1 cellular context compared by ENCODE assay signal in the genomic region with DNA sequence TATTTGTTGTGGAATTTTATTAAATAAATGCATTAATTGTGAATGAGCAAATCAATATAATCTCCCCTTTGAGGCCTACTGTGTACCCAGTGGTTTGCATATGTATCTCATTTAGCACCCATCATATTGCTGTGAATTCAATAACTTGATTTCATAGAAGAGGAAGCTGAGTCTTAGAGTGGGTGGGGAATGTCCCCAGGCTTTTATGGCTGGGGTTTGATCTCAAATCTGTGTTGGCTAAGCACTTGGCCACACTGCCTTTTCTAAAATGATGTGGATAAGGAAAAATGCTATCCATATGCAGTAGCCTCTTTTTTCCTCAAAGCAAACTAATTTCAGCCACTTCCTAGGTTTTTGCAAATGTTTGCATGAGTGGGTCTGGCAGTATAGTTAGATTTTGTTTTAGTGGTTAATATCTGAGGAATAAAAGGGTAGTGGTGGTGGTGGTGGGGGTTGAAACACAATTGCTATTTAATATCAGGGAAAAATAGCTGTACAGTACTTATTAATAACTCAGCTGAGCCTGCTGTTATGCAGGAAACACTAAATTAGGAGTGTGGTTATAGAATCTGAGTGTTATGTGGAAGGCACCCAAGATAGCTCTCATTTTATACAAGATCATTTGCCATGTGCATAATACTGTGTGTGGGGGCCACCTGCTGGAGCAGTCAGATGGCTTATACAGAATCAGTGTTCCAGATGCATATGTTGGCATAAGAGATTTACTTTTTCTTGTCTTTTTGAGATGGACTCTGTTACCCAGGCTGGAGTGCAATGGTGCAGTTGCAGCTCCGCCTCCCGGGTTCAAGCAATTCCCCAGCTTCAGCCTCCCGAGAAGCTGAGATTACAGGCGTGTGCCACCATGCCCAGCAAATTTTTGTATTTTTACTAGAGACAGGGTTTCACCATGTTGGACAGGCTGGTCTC.
A peak's percentile ranks its signal among the peaks of the same experiment; 100 is the strongest.
TF ChIP-seq lines count a peak whose summit lies in the region.

No MANE protein-coding gene starts in this region.

TF ChIP-seq in K562, 482 proteins besides CTCF, POLR2A, EP300 and RAD21 (continued from another document):
- TF ChIP-seq, protein P1, sequence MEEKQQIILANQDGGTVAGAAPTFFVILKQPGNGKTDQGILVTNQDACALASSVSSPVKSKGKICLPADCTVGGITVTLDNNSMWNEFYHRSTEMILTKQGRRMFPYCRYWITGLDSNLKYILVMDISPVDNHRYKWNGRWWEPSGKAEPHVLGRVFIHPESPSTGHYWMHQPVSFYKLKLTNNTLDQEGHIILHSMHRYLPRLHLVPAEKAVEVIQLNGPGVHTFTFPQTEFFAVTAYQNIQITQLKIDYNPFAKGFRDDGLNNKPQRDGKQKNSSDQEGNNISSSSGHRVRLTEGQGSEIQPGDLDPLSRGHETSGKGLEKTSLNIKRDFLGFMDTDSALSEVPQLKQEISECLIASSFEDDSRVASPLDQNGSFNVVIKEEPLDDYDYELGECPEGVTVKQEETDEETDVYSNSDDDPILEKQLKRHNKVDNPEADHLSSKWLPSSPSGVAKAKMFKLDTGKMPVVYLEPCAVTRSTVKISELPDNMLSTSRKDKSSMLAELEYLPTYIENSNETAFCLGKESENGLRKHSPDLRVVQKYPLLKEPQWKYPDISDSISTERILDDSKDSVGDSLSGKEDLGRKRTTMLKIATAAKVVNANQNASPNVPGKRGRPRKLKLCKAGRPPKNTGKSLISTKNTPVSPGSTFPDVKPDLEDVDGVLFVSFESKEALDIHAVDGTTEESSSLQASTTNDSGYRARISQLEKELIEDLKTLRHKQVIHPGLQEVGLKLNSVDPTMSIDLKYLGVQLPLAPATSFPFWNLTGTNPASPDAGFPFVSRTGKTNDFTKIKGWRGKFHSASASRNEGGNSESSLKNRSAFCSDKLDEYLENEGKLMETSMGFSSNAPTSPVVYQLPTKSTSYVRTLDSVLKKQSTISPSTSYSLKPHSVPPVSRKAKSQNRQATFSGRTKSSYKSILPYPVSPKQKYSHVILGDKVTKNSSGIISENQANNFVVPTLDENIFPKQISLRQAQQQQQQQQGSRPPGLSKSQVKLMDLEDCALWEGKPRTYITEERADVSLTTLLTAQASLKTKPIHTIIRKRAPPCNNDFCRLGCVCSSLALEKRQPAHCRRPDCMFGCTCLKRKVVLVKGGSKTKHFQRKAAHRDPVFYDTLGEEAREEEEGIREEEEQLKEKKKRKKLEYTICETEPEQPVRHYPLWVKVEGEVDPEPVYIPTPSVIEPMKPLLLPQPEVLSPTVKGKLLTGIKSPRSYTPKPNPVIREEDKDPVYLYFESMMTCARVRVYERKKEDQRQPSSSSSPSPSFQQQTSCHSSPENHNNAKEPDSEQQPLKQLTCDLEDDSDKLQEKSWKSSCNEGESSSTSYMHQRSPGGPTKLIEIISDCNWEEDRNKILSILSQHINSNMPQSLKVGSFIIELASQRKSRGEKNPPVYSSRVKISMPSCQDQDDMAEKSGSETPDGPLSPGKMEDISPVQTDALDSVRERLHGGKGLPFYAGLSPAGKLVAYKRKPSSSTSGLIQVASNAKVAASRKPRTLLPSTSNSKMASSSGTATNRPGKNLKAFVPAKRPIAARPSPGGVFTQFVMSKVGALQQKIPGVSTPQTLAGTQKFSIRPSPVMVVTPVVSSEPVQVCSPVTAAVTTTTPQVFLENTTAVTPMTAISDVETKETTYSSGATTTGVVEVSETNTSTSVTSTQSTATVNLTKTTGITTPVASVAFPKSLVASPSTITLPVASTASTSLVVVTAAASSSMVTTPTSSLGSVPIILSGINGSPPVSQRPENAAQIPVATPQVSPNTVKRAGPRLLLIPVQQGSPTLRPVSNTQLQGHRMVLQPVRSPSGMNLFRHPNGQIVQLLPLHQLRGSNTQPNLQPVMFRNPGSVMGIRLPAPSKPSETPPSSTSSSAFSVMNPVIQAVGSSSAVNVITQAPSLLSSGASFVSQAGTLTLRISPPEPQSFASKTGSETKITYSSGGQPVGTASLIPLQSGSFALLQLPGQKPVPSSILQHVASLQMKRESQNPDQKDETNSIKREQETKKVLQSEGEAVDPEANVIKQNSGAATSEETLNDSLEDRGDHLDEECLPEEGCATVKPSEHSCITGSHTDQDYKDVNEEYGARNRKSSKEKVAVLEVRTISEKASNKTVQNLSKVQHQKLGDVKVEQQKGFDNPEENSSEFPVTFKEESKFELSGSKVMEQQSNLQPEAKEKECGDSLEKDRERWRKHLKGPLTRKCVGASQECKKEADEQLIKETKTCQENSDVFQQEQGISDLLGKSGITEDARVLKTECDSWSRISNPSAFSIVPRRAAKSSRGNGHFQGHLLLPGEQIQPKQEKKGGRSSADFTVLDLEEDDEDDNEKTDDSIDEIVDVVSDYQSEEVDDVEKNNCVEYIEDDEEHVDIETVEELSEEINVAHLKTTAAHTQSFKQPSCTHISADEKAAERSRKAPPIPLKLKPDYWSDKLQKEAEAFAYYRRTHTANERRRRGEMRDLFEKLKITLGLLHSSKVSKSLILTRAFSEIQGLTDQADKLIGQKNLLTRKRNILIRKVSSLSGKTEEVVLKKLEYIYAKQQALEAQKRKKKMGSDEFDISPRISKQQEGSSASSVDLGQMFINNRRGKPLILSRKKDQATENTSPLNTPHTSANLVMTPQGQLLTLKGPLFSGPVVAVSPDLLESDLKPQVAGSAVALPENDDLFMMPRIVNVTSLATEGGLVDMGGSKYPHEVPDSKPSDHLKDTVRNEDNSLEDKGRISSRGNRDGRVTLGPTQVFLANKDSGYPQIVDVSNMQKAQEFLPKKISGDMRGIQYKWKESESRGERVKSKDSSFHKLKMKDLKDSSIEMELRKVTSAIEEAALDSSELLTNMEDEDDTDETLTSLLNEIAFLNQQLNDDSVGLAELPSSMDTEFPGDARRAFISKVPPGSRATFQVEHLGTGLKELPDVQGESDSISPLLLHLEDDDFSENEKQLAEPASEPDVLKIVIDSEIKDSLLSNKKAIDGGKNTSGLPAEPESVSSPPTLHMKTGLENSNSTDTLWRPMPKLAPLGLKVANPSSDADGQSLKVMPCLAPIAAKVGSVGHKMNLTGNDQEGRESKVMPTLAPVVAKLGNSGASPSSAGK (IDR thresholded peaks at IDR 0.05), result no peak
- TF ChIP-seq, protein P2, sequence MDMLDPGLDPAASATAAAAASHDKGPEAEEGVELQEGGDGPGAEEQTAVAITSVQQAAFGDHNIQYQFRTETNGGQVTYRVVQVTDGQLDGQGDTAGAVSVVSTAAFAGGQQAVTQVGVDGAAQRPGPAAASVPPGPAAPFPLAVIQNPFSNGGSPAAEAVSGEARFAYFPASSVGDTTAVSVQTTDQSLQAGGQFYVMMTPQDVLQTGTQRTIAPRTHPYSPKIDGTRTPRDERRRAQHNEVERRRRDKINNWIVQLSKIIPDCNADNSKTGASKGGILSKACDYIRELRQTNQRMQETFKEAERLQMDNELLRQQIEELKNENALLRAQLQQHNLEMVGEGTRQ (CRISPR knock-in tag; IDR thresholded peaks at IDR 0.05), result no peak
- TF ChIP-seq, protein P3, sequence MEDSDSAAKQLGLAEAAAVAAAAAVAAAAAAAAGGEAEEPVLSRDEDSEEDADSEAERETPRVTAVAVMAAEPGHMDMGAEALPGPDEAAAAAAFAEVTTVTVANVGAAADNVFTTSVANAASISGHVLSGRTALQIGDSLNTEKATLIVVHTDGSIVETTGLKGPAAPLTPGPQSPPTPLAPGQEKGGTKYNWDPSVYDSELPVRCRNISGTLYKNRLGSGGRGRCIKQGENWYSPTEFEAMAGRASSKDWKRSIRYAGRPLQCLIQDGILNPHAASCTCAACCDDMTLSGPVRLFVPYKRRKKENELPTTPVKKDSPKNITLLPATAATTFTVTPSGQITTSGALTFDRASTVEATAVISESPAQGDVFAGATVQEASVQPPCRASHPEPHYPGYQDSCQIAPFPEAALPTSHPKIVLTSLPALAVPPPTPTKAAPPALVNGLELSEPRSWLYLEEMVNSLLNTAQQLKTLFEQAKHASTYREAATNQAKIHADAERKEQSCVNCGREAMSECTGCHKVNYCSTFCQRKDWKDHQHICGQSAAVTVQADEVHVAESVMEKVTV (CRISPR knock-in tag; IDR thresholded peaks at IDR 0.05), result peak; percentile 80
- TF ChIP-seq MED1 (CRISPR knock-in tag; IDR thresholded peaks at IDR 0.05; ENCODE audit: borderline replicate concordance), result no peak
- no peak for TF ChIP-seq ATF7 (IDR thresholded peaks at IDR 0.05)
- TF ChIP-seq, protein P4, sequence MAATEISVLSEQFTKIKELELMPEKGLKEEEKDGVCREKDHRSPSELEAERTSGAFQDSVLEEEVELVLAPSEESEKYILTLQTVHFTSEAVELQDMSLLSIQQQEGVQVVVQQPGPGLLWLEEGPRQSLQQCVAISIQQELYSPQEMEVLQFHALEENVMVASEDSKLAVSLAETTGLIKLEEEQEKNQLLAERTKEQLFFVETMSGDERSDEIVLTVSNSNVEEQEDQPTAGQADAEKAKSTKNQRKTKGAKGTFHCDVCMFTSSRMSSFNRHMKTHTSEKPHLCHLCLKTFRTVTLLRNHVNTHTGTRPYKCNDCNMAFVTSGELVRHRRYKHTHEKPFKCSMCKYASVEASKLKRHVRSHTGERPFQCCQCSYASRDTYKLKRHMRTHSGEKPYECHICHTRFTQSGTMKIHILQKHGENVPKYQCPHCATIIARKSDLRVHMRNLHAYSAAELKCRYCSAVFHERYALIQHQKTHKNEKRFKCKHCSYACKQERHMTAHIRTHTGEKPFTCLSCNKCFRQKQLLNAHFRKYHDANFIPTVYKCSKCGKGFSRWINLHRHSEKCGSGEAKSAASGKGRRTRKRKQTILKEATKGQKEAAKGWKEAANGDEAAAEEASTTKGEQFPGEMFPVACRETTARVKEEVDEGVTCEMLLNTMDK (IDR thresholded peaks at IDR 0.05; ENCODE audit: borderline replicate concordance, insufficient read depth, low read depth, low read length, poor library complexity, severe bottlenecking), result peak; percentile 16
- TF ChIP-seq WHSC1 (IDR thresholded peaks at IDR 0.05; ENCODE audit: low read length), result no peak
- TF ChIP-seq ZNF184 (CRISPR knock-in tag; IDR thresholded peaks at IDR 0.05), result no peak
